In genomic region chr22:40637181-40638150, GRCh38 we compare ENCODE assay signal across 1 cellular context.
TF ChIP-seq lines count a peak whose summit lies in the region.

No MANE protein-coding gene starts in this region.

TF ChIP-seq in K562, 482 proteins besides CTCF, POLR2A, EP300 and RAD21 (continued from another document):
- TF ChIP-seq, protein P1, sequence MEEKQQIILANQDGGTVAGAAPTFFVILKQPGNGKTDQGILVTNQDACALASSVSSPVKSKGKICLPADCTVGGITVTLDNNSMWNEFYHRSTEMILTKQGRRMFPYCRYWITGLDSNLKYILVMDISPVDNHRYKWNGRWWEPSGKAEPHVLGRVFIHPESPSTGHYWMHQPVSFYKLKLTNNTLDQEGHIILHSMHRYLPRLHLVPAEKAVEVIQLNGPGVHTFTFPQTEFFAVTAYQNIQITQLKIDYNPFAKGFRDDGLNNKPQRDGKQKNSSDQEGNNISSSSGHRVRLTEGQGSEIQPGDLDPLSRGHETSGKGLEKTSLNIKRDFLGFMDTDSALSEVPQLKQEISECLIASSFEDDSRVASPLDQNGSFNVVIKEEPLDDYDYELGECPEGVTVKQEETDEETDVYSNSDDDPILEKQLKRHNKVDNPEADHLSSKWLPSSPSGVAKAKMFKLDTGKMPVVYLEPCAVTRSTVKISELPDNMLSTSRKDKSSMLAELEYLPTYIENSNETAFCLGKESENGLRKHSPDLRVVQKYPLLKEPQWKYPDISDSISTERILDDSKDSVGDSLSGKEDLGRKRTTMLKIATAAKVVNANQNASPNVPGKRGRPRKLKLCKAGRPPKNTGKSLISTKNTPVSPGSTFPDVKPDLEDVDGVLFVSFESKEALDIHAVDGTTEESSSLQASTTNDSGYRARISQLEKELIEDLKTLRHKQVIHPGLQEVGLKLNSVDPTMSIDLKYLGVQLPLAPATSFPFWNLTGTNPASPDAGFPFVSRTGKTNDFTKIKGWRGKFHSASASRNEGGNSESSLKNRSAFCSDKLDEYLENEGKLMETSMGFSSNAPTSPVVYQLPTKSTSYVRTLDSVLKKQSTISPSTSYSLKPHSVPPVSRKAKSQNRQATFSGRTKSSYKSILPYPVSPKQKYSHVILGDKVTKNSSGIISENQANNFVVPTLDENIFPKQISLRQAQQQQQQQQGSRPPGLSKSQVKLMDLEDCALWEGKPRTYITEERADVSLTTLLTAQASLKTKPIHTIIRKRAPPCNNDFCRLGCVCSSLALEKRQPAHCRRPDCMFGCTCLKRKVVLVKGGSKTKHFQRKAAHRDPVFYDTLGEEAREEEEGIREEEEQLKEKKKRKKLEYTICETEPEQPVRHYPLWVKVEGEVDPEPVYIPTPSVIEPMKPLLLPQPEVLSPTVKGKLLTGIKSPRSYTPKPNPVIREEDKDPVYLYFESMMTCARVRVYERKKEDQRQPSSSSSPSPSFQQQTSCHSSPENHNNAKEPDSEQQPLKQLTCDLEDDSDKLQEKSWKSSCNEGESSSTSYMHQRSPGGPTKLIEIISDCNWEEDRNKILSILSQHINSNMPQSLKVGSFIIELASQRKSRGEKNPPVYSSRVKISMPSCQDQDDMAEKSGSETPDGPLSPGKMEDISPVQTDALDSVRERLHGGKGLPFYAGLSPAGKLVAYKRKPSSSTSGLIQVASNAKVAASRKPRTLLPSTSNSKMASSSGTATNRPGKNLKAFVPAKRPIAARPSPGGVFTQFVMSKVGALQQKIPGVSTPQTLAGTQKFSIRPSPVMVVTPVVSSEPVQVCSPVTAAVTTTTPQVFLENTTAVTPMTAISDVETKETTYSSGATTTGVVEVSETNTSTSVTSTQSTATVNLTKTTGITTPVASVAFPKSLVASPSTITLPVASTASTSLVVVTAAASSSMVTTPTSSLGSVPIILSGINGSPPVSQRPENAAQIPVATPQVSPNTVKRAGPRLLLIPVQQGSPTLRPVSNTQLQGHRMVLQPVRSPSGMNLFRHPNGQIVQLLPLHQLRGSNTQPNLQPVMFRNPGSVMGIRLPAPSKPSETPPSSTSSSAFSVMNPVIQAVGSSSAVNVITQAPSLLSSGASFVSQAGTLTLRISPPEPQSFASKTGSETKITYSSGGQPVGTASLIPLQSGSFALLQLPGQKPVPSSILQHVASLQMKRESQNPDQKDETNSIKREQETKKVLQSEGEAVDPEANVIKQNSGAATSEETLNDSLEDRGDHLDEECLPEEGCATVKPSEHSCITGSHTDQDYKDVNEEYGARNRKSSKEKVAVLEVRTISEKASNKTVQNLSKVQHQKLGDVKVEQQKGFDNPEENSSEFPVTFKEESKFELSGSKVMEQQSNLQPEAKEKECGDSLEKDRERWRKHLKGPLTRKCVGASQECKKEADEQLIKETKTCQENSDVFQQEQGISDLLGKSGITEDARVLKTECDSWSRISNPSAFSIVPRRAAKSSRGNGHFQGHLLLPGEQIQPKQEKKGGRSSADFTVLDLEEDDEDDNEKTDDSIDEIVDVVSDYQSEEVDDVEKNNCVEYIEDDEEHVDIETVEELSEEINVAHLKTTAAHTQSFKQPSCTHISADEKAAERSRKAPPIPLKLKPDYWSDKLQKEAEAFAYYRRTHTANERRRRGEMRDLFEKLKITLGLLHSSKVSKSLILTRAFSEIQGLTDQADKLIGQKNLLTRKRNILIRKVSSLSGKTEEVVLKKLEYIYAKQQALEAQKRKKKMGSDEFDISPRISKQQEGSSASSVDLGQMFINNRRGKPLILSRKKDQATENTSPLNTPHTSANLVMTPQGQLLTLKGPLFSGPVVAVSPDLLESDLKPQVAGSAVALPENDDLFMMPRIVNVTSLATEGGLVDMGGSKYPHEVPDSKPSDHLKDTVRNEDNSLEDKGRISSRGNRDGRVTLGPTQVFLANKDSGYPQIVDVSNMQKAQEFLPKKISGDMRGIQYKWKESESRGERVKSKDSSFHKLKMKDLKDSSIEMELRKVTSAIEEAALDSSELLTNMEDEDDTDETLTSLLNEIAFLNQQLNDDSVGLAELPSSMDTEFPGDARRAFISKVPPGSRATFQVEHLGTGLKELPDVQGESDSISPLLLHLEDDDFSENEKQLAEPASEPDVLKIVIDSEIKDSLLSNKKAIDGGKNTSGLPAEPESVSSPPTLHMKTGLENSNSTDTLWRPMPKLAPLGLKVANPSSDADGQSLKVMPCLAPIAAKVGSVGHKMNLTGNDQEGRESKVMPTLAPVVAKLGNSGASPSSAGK (IDR thresholded peaks at IDR 0.05), result peak; percentile 42
- TF ChIP-seq E2F6 (IDR thresholded peaks at IDR 0.05; ENCODE audit: borderline replicate concordance in 1 of 2, extremely low read depth in 1 of 2, insufficient read depth in 1 of 2, insufficient read length in 1 of 2, low read depth in 1 of 2, low read length in 1 of 2, poor library complexity in 1 of 2, severe bottlenecking in 1 of 2) (peak in 1 of 2 experiments; percentile 1), RFX5 (IDR thresholded peaks at IDR 0.05; ENCODE audit: low read depth, low read length) (no peak), USF1 (CRISPR knock-in tag; IDR thresholded peaks at IDR 0.05) (no peak)
TF ChIP-seq in K562: peak in this region for 11.
